8 cellular contexts compared by ENCODE assay signal in genomic region chr1:85059563-85059962, GRCh38. TPM values are rescaled to one million over a fixed set of nuclear protein-coding genes. Genes with fewer than 3 reads are reported as not detected.
"Had no signal": no experiment of that assay in that cellular context is flagged by ENCODE, and none has a peak within 500 bp of the region (broad histone marks: within the 10 kb centered on the region; RNA-seq: fewer than 3 reads in every experiment).

No MANE protein-coding gene starts in this region.

- H3K9me3 ChIP-seq: HAP-1 had no signal

- DNase-seq: GM23248, GOT3, H7, IMR-90, KG1 had no signal

- H3K4me1 ChIP-seq: HAP-1 had no signal

- H3K27ac ChIP-seq: GM23248 had no signal

- H3K4me3 ChIP-seq: GM23248, HAP-1, K562 had no signal

- H3K36me3 ChIP-seq: HAP-1 had no signal

RNA-seq across cellular contexts. Expression of gene MCOLN3, which starts 11.3 kb away (rescaled TPM):
- total RNA-seq: HT-29, IMR-90, K562 had no signal
